10 cellular contexts compared by ENCODE assay signal in the genomic region with DNA sequence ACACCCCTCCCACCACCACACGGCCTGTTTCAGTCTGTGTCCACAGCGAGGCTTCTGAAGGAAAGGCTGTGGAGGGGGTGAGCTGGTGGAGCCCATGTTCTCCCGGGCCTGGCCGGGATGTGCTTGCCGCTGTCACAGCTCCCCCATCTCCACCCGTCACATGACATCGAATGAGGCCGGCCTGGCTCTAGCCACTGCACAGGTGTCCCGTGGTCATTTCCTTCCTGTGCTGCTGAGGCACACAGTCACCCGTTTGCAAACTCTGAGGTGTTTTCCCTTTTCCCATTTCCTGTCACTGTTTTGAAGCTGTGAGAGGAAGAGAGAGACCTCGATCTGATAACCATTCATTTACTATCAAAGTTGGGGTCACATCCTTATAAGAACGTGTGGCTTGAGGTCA. TPM values are rescaled to one million over a fixed set of nuclear protein-coding genes. Genes with fewer than 3 reads are reported as not detected.
DNase-seq lines count a peak whose midpoint lies in the region; ATAC-seq, FAIRE-seq and TF ChIP-seq lines count a peak whose summit lies in the region.
"Had no signal": no experiment of that assay in that cellular context is flagged by ENCODE, and none has a peak within 500 bp of the region (broad histone marks: within the 10 kb centered on the region; RNA-seq: fewer than 3 reads in every experiment).

No MANE protein-coding gene starts in this region.

- H3K27ac ChIP-seq in astrocyte (ENCODE audit: low read depth, low read length): no peak overlapping the region
- no peak overlapping the region for H3K27ac ChIP-seq in aorta (ENCODE audit: low read depth in 1 of 2, low read length in 2 of 2)

- H3K9me2 ChIP-seq in Loucy (replicated peaks; ENCODE audit: low read depth, low read length): no peaks in the 10 kb centered on the region

- H3K36me3 Mint-ChIP-seq in astrocyte (ENCODE audit: low read depth, unreplicated experiment) (no peaks in the 10 kb centered on the region), natural killer cell (no peaks in the 10 kb centered on the region)

- H3K4me3 Mint-ChIP-seq in astrocyte (ENCODE audit: unreplicated experiment) (no peak overlapping the region), natural killer cell (peak overlapping the region; percentile 31)

- H3K9me3 ChIP-seq in Loucy (ENCODE audit: insufficient read depth, low read depth, low read length): no peaks in the 10 kb centered on the region
- no peaks in the 10 kb centered on the region for H3K9me3 ChIP-seq in astrocyte (ENCODE audit: insufficient read depth, low read depth, low read length)
- H3K9me3 ChIP-seq in aorta (ENCODE audit: control insufficient read depth, low read length): no peaks in the 10 kb centered on the region

- intact Hi-C loops in natural killer cell (cut with micrococcal nuclease): loop anchor here (5.0 kb wide), 1 partner anchor 103 kb away; a partner anchor contains a TSS
- intact Hi-C loops in aorta (cut with DNase I): no loop called here

- ATAC-seq in natural killer cell: no peak
- no peak for ATAC-seq in aorta (ENCODE audit: low FRiP score)

- DNase-seq in GM10248 (ENCODE audit: extremely low spot score): peak; percentile 53
- DNase-seq in astrocyte (ENCODE audit: low read depth): no peak
- no peak for DNase-seq in natural killer cell
- DNase-seq in aorta: no peak
- no peak for DNase-seq in COLO829 (ENCODE audit: low spot score)
- no peak for DNase-seq in AG20443 (ENCODE audit: low spot score)
- no peak for DNase-seq in DMS153 (lab: John Stamatoyannopoulos, UW)

- H4K20me1 ChIP-seq in Loucy (ENCODE audit: insufficient read depth, low read length, poor library complexity, severe bottlenecking) (no peaks in the 10 kb centered on the region), astrocyte (ENCODE audit: insufficient read depth, low read length) (no peaks in the 10 kb centered on the region)

- H3K4me1 Mint-ChIP-seq in astrocyte (ENCODE audit: low read depth, unreplicated experiment) (peaks cover 19% of the 10 kb centered on the region), natural killer cell (peaks cover 35 to 49% of the 10 kb centered on the region in 2 donors)

- H3K27me3 Mint-ChIP-seq in astrocyte (ENCODE audit: low read depth, unreplicated experiment) (no peaks in the 10 kb centered on the region), natural killer cell (ENCODE audit: low read depth in 2 of 2) (no peaks in the 10 kb centered on the region)

- WGBS in aorta, 2 donors: 64 to 65% methylated on average over 12 of the region's 12 CpGs

- H3K4me3 ChIP-seq in Loucy (ENCODE audit: low read length, poor library complexity, severe bottlenecking) (peak overlapping the region; percentile 63), astrocyte (ENCODE audit: insufficient read depth, low read depth, low read length) (no peak overlapping the region), aorta (ENCODE audit: low read length in 2 of 2) (no peak overlapping the region)
- H3K4me3 ChIP-seq: skin epidermis had no signal

- CTCF ChIA-PET in GM10248 (lab: Yijun Ruan, JAX): no interaction called here

- no peaks in the 10 kb centered on the region for H3K27me3 ChIP-seq in Loucy (ENCODE audit: insufficient read depth, low read length, poor library complexity, severe bottlenecking)
- no peaks in the 10 kb centered on the region for H3K27me3 ChIP-seq in astrocyte (ENCODE audit: insufficient read depth, low read length)
- no peaks in the 10 kb centered on the region for H3K27me3 ChIP-seq in aorta (ENCODE audit: control insufficient read depth in 1 of 2, insufficient read depth in 2 of 2, low read length in 1 of 2)

- POLR2A ChIA-PET in GM10248 (lab: Yijun Ruan, JAX): no interaction called here

- H3K4me1 ChIP-seq in Loucy (ENCODE audit: insufficient read depth, low read length, poor library complexity, severe bottlenecking) (peaks cover 55% of the 10 kb centered on the region), astrocyte (ENCODE audit: insufficient read depth, low read length) (peaks cover 8% of the 10 kb centered on the region), aorta (ENCODE audit: control insufficient read depth in 1 of 2, insufficient read depth in 2 of 2, low read length in 2 of 2) (no peaks in the 10 kb centered on the region)

- FAIRE-seq in astrocyte (lab: Jason Lieb, UNC): no peak

- H2AFZ ChIP-seq in Loucy (ENCODE audit: low read length) (no peak overlapping the region), astrocyte (ENCODE audit: low read depth, low read length) (peak overlapping the region; percentile 26)

- H3K9ac ChIP-seq in Loucy (ENCODE audit: low read depth, low read length, poor library complexity, severe bottlenecking) (peak overlapping the region; percentile 84), astrocyte (ENCODE audit: low read length) (no peak overlapping the region)

- TF ChIP-seq CTCF in GM10248 (IDR thresholded peaks at IDR 0.05; ENCODE audit: control extremely low read depth, extremely low read depth, low read depth, missing control alignments) (no peak), Loucy (conservative IDR thresholded peaks at IDR 0.05; ENCODE audit: low read length) (no peak), astrocyte (IDR thresholded peaks at IDR 0.05; ENCODE audit: insufficient read depth, low read depth, low read length) (no peak), natural killer cell (IDR thresholded peaks at IDR 0.05) (no peak)

- H3K27ac Mint-ChIP-seq in astrocyte (ENCODE audit: unreplicated experiment): no peak overlapping the region
- peak overlapping the region; percentile 18 to 96 for H3K27ac Mint-ChIP-seq in natural killer cell

- H3K9me3 Mint-ChIP-seq in astrocyte (ENCODE audit: unreplicated experiment): no peaks in the 10 kb centered on the region
- H3K9me3 Mint-ChIP-seq in natural killer cell: no peaks in the 10 kb centered on the region

- no peaks in the 10 kb centered on the region for H3K79me2 ChIP-seq in Loucy (ENCODE audit: insufficient read depth, low read length)
- no peaks in the 10 kb centered on the region for H3K79me2 ChIP-seq in astrocyte (ENCODE audit: insufficient read depth, low read length)

- H3K4me2 ChIP-seq in Loucy (ENCODE audit: low read depth, low read length, poor library complexity, severe bottlenecking) (peak overlapping the region; percentile 78), astrocyte (ENCODE audit: low read length) (no peak overlapping the region)

- H3F3A ChIP-seq in Loucy (ENCODE audit: low read depth): peaks cover 19% of the 10 kb centered on the region

- H3K36me3 ChIP-seq in Loucy (ENCODE audit: insufficient read depth, low read length) (no peaks in the 10 kb centered on the region), astrocyte (ENCODE audit: insufficient read depth, low read length) (no peaks in the 10 kb centered on the region), aorta (ENCODE audit: control insufficient read depth in 1 of 2, insufficient read depth in 2 of 2, low read length in 1 of 2) (no peaks in the 10 kb centered on the region)

RNA-seq across cellular contexts. Expression of a gene that starts 55.7 kb away (rescaled TPM):
- total RNA-seq in astrocyte: not detected in 2 replicates
- 1 to 10 TPM in 2 of 3 donors, not detected in 1; 1.3 to 1.7 TPM for total RNA-seq in natural killer cell
- total RNA-seq in aorta: 10 to 100 TPM; 43.7 to 69.2 TPM
- polyA plus RNA-seq in aorta: 1 to 10 TPM; 4.0 to 4.5 TPM
- total RNA-seq: G401 had no signal

Comparison
In these comparisons a context has a peak if more than half of its experiments do, and no peak if none do; other contexts are left out.
1. RNA of a gene that starts 55.7 kb away (total RNA-seq): 43.7 to 69.2 TPM in aorta; 1.3 to 1.7 TPM in natural killer cell and not detected in astrocyte; every median in the first group is over 10 times any median in the second.